Comparison of ENCODE assay signal across 10 cellular contexts in the genomic region with DNA sequence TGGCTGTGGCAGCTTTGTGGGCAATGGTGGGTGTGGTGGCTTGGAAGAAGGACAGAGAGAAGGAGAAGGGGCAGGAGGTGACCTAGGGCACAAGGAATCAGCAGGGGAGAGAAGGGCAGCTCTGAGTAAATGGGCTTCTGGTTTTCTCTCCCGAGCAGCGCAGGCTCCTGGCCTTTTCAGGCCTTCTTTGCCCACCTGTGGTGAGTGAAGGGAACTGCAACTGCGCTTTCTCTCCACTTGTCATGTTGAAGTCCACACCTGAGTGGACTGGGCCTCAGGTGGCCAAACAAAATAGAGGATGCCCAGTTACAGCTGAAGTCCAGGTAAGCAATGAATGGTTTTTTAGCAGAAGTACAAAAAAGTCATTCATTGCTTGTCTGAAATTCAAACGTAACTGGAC. TPM values are rescaled to one million over a fixed set of nuclear protein-coding genes. Genes with fewer than 3 reads are reported as not detected.
DNase-seq lines count a peak whose midpoint lies in the region; ATAC-seq and TF ChIP-seq lines count a peak whose summit lies in the region.
"Had no signal": no experiment of that assay in that cellular context is flagged by ENCODE, and none has a peak within 500 bp of the region (broad histone marks: within the 10 kb centered on the region; RNA-seq: fewer than 3 reads in every experiment).

No MANE protein-coding gene starts in this region.

- H3K9me3 Mint-ChIP-seq in endothelial cell (ENCODE audit: unreplicated experiment), result no peaks in the 10 kb centered on the region

- no peaks in the 10 kb centered on the region for H3K9me3 ChIP-seq in thoracic aorta

- no peak overlapping the region for H3K27ac Mint-ChIP-seq in endothelial cell (ENCODE audit: unreplicated experiment)

- TF ChIP-seq CTCF in endothelial cell (IDR thresholded peaks at IDR 0.05; ENCODE audit: unreplicated experiment) (peak; percentile 72), thoracic aorta (IDR thresholded peaks at IDR 0.05) (peak; percentile 26)

- no peak overlapping the region for H3K4me3 Mint-ChIP-seq in endothelial cell (ENCODE audit: unreplicated experiment)

- H3K4me1 ChIP-seq in thoracic aorta (ENCODE audit: control insufficient read depth in 1 of 2, low read depth in 2 of 2), result no peaks in the 10 kb centered on the region

- no peak overlapping the region for H3K27ac ChIP-seq in thoracic aorta

- no peaks in the 10 kb centered on the region for H3K36me3 ChIP-seq in thoracic aorta

- intact Hi-C loops in left cardiac atrium (cut with DNase I), result no loop called here

- no peaks in the 10 kb centered on the region for H3K27me3 ChIP-seq in thoracic aorta (replicated peaks; ENCODE audit: insufficient read depth)

- DNase-seq in activated CD4-positive, alpha-beta T cell treated with anti-CD3 and anti-CD28 coated beads for 48 hours, result peak; percentile 15
- no peak for DNase-seq in activated CD4-positive, alpha-beta T cell treated with anti-CD3 and anti-CD28 coated beads for 1 hour
- peak; percentile 78 for DNase-seq in NCI-H2227 (lab: John Stamatoyannopoulos, UW; ENCODE audit: unreplicated experiment)
- DNase-seq in endothelial cell (ENCODE audit: low spot score), result peak; percentile 55
- no peak for DNase-seq in thoracic aorta (ENCODE audit: low spot score)
- no peak for DNase-seq in DMS79 (lab: John Stamatoyannopoulos, UW)
- no peak for DNase-seq in SKM-1 treated with dmso at 0.1 percent for 144 hours (lab: John Stamatoyannopoulos, UW; ENCODE audit: unreplicated experiment)
- no peak for DNase-seq in left cardiac atrium
- DNase-seq: GDM1; stimulated activated CD4-positive, alpha-beta T cell treated with anti-CD3 and anti-CD28 coated beads, Interleukin-2, amount 100 ng/mL, for 48 hours had no signal

- peaks cover 8% of the 10 kb centered on the region for H3K27me3 Mint-ChIP-seq in endothelial cell (ENCODE audit: unreplicated experiment)

- no peak overlapping the region for H3K4me3 ChIP-seq in thoracic aorta

- peaks cover 11% of the 10 kb centered on the region for H3K4me1 Mint-ChIP-seq in endothelial cell (ENCODE audit: unreplicated experiment)

- no peaks in the 10 kb centered on the region for H3K36me3 Mint-ChIP-seq in endothelial cell (ENCODE audit: low read depth, unreplicated experiment)

- ATAC-seq in thoracic aorta (ENCODE audit: insufficient number of reproducible peaks, low FRiP score, low read depth) (no peak), left cardiac atrium (no peak)

RNA-seq across cellular contexts. Expression of a gene that starts 29.4 kb away (rescaled TPM):
- total RNA-seq in endothelial cell (ENCODE audit: unreplicated experiment) (not detected), thoracic aorta (not detected), left cardiac atrium (not detected)

RNA-seq across cellular contexts. Expression of a gene that starts 57.8 kb away (rescaled TPM):
- total RNA-seq in endothelial cell (ENCODE audit: unreplicated experiment) (0.23 TPM), thoracic aorta (1 to 10 TPM; 2.0 to 3.1 TPM), left cardiac atrium (1 to 10 TPM in 1 of 2 donors, under 1 TPM in 1; 0.60 to 1.8 TPM)

Comparison
In these comparisons a context has a peak if more than half of its experiments do, and no peak if none do; other contexts are left out.
1. DNase-seq: peak in activated CD4-positive, alpha-beta T cell treated with anti-CD3 and anti-CD28 coated beads for 48 hours (single experiment), NCI-H2227 (single experiment) and endothelial cell (single experiment); none in activated CD4-positive, alpha-beta T cell treated with anti-CD3 and anti-CD28 coated beads for 1 hour (single experiment), thoracic aorta (single experiment), DMS79 (single experiment), SKM-1 treated with dmso at 0.1 percent for 144 hours (single experiment) and left cardiac atrium (single experiment).